18 cellular contexts compared by ENCODE assay signal in genomic region chr1:36572142-36572715, GRCh38.
"Had no signal": no experiment of that assay in that cellular context is flagged by ENCODE, and none has a peak within 500 bp of the region (broad histone marks: within the 10 kb centered on the region; RNA-seq: fewer than 3 reads in every experiment).

No MANE protein-coding gene starts in this region.

- H3K27me3 ChIP-seq: vagina had no signal

- H3K9me3 Mint-ChIP-seq: mesothelial cell of epicardium; natural killer cell treated with Interleukin-12 subunit alpha and Interleukin-12 subunit beta and Interleukin-15 and Interleukin-18, amount 100 ng/mL, for 72 hours; stimulated activated naive CD8-positive, alpha-beta T cell treated with anti-CD3 and anti-CD28 coated beads, Interleukin-15, Interleukin-2, amounts not matched to agents 100 ng/mL and 50 ng/mL, for 24 hours had no signal

- ATAC-seq: left lobe of liver; natural killer cell treated with Interleukin-12 subunit alpha and Interleukin-12 subunit beta and Interleukin-15 and Interleukin-18, amount 100 ng/mL, for 72 hours; right cardiac atrium had no signal

- H3K36me3 Mint-ChIP-seq: activated naive CD8-positive, alpha-beta T cell; mesothelial cell of epicardium; natural killer cell treated with Interleukin-12 subunit alpha and Interleukin-12 subunit beta and Interleukin-15 and Interleukin-18, amount 100 ng/mL, for 72 hours had no signal

- H3K4me1 ChIP-seq: tibial nerve, vagina had no signal

- H3K4me1 Mint-ChIP-seq: mesothelial cell of epicardium had no signal

- H3K9me3 ChIP-seq: tibial nerve, vagina had no signal

- H3K27ac ChIP-seq: dorsolateral prefrontal cortex, epithelial cell of prostate, tibial nerve, vagina had no signal

- H3K27ac Mint-ChIP-seq: activated naive CD8-positive, alpha-beta T cell; mesothelial cell of epicardium; natural killer cell treated with Interleukin-12 subunit alpha and Interleukin-12 subunit beta and Interleukin-15 and Interleukin-18, amount 100 ng/mL, for 72 hours; progenitor cell of endocrine pancreas; stimulated activated naive CD8-positive, alpha-beta T cell treated with anti-CD3 and anti-CD28 coated beads, Interleukin-15, Interleukin-2, amounts not matched to agents 100 ng/mL and 50 ng/mL, for 24 hours had no signal

- H3K4me3 Mint-ChIP-seq: activated naive CD8-positive, alpha-beta T cell; mesothelial cell of epicardium; natural killer cell treated with Interleukin-12 subunit alpha and Interleukin-12 subunit beta and Interleukin-15 and Interleukin-18, amount 100 ng/mL, for 72 hours; stimulated activated naive CD8-positive, alpha-beta T cell treated with anti-CD3 and anti-CD28 coated beads, Interleukin-15, Interleukin-2, amounts not matched to agents 100 ng/mL and 50 ng/mL, for 24 hours had no signal

- H3K36me3 ChIP-seq: tibial nerve, vagina had no signal

- H3K4me3 ChIP-seq: dorsolateral prefrontal cortex, tibial nerve, vagina had no signal

- DNase-seq: activated CD4-positive, alpha-beta T cell treated with anti-CD3 and anti-CD28 coated beads, Interleukin-2, amount 50 U/mL, for 48 hours; activated gamma-delta T cell; foreskin fibroblast; hippocampal formation; occipital lobe; right cardiac atrium; stimulated activated CD4-positive, alpha-beta T cell treated with anti-CD3 and anti-CD28 coated beads, Interleukin-15, amount 100 ng/mL, for 24 hours; stimulated activated CD4-positive, alpha-beta T cell treated with anti-CD3 and anti-CD28 coated beads, Interleukin-2, amount 100 ng/mL, for 48 hours had no signal
